In the genomic region with DNA sequence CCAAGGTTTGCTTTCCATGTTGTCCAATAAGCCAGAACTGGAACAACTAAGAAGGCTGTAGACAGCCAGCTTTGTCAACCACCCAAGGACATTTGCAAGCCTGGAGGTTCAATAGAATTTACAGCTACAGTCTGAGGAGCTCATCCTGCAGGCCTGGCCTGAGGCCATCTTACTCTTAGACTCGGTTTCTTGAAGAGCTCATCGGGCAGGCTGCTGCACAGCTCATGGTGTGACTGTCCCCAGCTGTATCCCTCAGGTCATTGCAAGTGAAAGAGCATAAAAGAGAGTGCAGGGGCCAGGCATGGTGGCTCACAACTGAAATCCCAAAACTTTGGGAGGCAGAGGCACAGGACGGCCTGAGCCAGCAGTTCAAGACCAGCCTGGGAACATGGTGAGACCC, we compare ENCODE assay signal across 27 cellular contexts.
"Had no signal": no experiment of that assay in that cellular context is flagged by ENCODE, and none has a peak within 500 bp of the region (broad histone marks: within the 10 kb centered on the region; RNA-seq: fewer than 3 reads in every experiment).

No MANE protein-coding gene starts in this region.

- DNase-seq: activated CD4-positive, alpha-beta T cell treated with anti-CD3 and anti-CD28 coated beads for 48 hours; activated CD4-positive, alpha-beta T cell treated with anti-CD3 and anti-CD28 coated beads, Interleukin-2, amount 50 U/mL, for 4 hours; activated CD4-positive, CD25-positive, alpha-beta regulatory T cell treated with anti-CD3 and anti-CD28 coated beads, Interleukin-2, amount 50 U/mL, for 72 hours; activated CD8-positive, alpha-beta memory T cell treated with anti-CD3 and anti-CD28 coated beads, Interleukin-2, amount 50 U/mL, for 48 hours; activated CD8-positive, alpha-beta T cell treated with anti-CD3 and anti-CD28 coated beads, Interleukin-2, amount 10 ng/mL, durations not matched to agents 7 days and 5 days; activated effector memory CD4-positive, alpha-beta T cell treated with Interleukin-2 at 50 U/mL for 16 hours; activated naive CD4-positive, alpha-beta T cell; activated T-cell treated with anti-CD3 and anti-CD28 coated beads, Interleukin-2, amount 50 U/mL, for 1 hour; aorta; MM.1S; NCI-H1105; NCI-H1436; NCI-H1694 treated with DMSO at 0.1 percent for 48 hours; NCI-H2029 treated with DMSO at 0.1 percent for 48 hours; NCI-H345; NCI-H510A; NCI-H526 treated with DMSO at 0.1 percent for 48 hours; NCI-H82; RPMI8226; SK-N-SH; T-helper 1 cell had no signal

- H3K36me3 Mint-ChIP-seq: activated naive CD4-positive, alpha-beta T cell treated with anti-CD3 and anti-CD28 coated beads, Interleukin-2, amount 50 U/mL, for 24 hours; WTC11 had no signal

- H3K9me3 Mint-ChIP-seq: activated naive CD4-positive, alpha-beta T cell treated with anti-CD3 and anti-CD28 coated beads, Interleukin-2, amount 50 U/mL, for 24 hours; activated T-helper 1 cell treated with anti-CD3 and anti-CD28 coated beads, Interleukin-12 subunit alpha, Interleukin-12 subunit beta, Interleukin-2, Interleukin-4 antibody, amounts not matched to agents 30 ng/mL and 10 ng/mL and 1 ng/mL, durations not matched to agents 14 hours and 24 hours and 36 hours; WTC11 had no signal

- H3K4me3 ChIP-seq: breast epithelium had no signal

- H3K27ac Mint-ChIP-seq: activated CD8-positive, alpha-beta T cell treated with anti-CD3 and anti-CD28 coated beads, Interleukin-2, amount 10 ng/mL, durations not matched to agents 7 days and 5 days; activated naive CD4-positive, alpha-beta T cell treated with anti-CD3 and anti-CD28 coated beads, Interleukin-2, amount 50 U/mL, for 24 hours; activated T-helper 1 cell treated with anti-CD3 and anti-CD28 coated beads, Interleukin-12 subunit alpha, Interleukin-12 subunit beta, Interleukin-2, Interleukin-4 antibody, amounts not matched to agents 30 ng/mL and 10 ng/mL and 1 ng/mL, durations not matched to agents 14 hours and 24 hours and 36 hours; WTC11 had no signal

- H3K4me1 ChIP-seq: breast epithelium had no signal

- H3K9me3 ChIP-seq: breast epithelium, SK-N-SH had no signal

- H3K36me3 ChIP-seq: breast epithelium had no signal

- ATAC-seq: activated CD8-positive, alpha-beta T cell treated with anti-CD3 and anti-CD28 coated beads, Interleukin-2, amount 10 ng/mL, durations not matched to agents 7 days and 5 days; Right ventricle myocardium inferior; WTC11 had no signal

- H3K4me1 Mint-ChIP-seq: activated naive CD4-positive, alpha-beta T cell treated with anti-CD3 and anti-CD28 coated beads, Interleukin-2, amount 50 U/mL, for 24 hours; WTC11 had no signal

- H3K27ac ChIP-seq: breast epithelium, KMS-11 had no signal

- H3K4me3 Mint-ChIP-seq: activated CD8-positive, alpha-beta T cell treated with anti-CD3 and anti-CD28 coated beads, Interleukin-2, amount 10 ng/mL, durations not matched to agents 7 days and 5 days; activated naive CD4-positive, alpha-beta T cell treated with anti-CD3 and anti-CD28 coated beads, Interleukin-2, amount 50 U/mL, for 24 hours; activated T-helper 1 cell treated with anti-CD3 and anti-CD28 coated beads, Interleukin-12 subunit alpha, Interleukin-12 subunit beta, Interleukin-2, Interleukin-4 antibody, amounts not matched to agents 30 ng/mL and 10 ng/mL and 1 ng/mL, durations not matched to agents 14 hours and 24 hours and 36 hours; WTC11 had no signal

- H3K9ac ChIP-seq: KMS-11, SK-N-SH had no signal

- H3K27me3 ChIP-seq: breast epithelium had no signal
